In the genomic region with DNA sequence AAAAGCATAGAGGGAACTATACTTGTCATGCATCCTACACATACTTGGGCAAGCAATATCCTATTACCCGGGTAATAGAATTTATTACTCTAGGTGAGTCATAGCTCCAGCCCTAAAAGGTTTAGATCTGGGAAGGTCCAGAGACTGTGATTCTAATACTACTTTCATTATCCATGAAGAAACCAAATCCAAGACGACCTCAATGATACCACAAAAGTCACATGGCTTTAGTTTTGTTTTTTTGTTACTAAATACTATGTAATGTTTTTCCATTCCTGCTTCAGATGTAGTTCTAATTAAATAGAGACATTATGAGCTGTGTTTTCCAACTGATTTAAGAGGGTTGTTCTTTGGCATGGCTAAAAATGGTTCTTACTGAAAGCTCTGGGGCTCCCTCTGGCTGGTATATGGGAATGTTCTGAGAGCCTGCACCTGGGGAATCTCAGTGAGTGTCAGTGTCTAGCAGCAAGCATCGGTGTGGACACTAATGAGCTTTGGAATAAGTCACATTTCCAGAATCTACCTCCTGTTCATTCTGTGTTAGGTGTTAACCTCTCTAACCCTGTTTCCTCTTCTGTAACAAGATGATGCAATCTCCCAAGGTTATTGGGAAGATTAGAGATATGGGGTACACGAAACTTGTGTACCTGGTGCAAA, we compare ENCODE assay signal across 1 cellular context.
A peak's percentile ranks its signal among the peaks of the same experiment; 100 is the strongest.
TF ChIP-seq lines count a peak whose summit lies in the region.

No MANE protein-coding gene starts in this region.

TF ChIP-seq in HepG2, 621 proteins besides CTCF, POLR2A, EP300 and RAD21 (continued from another document and continues in another):
- TF ChIP-seq, protein P1, sequence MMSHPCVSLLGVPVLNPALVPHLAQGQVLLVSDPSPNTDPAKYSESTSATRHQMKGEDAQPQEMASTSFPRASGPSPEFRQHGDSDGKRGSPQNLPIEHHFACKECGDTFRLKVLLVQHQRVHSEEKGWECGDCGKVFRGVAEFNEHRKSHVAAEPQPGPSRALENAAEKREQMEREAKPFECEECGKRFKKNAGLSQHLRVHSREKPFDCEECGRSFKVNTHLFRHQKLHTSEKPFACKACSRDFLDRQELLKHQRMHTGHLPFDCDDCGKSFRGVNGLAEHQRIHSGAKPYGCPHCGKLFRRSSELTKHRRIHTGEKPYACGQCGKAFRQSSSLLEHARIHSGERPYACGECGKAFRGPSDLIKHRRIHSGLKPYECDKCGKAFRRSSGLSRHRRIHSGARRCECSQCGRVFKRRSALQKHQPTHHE (CRISPR knock-in tag; IDR thresholded peaks at IDR 0.05; ENCODE audit: borderline replicate concordance): no peak
- TF ChIP-seq, protein P2, sequence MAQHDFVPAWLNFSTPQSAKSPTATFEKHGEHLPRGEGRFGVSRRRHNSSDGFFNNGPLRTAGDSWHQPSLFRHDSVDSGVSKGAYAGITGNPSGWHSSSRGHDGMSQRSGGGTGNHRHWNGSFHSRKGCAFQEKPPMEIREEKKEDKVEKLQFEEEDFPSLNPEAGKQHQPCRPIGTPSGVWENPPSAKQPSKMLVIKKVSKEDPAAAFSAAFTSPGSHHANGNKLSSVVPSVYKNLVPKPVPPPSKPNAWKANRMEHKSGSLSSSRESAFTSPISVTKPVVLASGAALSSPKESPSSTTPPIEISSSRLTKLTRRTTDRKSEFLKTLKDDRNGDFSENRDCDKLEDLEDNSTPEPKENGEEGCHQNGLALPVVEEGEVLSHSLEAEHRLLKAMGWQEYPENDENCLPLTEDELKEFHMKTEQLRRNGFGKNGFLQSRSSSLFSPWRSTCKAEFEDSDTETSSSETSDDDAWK (CRISPR knock-in tag; IDR thresholded peaks at IDR 0.05): no peak
- no peak for TF ChIP-seq ZNF230 (CRISPR knock-in tag; IDR thresholded peaks at IDR 0.05)
- TF ChIP-seq NFYC (CRISPR knock-in tag; IDR thresholded peaks at IDR 0.05): no peak
- TF ChIP-seq, protein P3, sequence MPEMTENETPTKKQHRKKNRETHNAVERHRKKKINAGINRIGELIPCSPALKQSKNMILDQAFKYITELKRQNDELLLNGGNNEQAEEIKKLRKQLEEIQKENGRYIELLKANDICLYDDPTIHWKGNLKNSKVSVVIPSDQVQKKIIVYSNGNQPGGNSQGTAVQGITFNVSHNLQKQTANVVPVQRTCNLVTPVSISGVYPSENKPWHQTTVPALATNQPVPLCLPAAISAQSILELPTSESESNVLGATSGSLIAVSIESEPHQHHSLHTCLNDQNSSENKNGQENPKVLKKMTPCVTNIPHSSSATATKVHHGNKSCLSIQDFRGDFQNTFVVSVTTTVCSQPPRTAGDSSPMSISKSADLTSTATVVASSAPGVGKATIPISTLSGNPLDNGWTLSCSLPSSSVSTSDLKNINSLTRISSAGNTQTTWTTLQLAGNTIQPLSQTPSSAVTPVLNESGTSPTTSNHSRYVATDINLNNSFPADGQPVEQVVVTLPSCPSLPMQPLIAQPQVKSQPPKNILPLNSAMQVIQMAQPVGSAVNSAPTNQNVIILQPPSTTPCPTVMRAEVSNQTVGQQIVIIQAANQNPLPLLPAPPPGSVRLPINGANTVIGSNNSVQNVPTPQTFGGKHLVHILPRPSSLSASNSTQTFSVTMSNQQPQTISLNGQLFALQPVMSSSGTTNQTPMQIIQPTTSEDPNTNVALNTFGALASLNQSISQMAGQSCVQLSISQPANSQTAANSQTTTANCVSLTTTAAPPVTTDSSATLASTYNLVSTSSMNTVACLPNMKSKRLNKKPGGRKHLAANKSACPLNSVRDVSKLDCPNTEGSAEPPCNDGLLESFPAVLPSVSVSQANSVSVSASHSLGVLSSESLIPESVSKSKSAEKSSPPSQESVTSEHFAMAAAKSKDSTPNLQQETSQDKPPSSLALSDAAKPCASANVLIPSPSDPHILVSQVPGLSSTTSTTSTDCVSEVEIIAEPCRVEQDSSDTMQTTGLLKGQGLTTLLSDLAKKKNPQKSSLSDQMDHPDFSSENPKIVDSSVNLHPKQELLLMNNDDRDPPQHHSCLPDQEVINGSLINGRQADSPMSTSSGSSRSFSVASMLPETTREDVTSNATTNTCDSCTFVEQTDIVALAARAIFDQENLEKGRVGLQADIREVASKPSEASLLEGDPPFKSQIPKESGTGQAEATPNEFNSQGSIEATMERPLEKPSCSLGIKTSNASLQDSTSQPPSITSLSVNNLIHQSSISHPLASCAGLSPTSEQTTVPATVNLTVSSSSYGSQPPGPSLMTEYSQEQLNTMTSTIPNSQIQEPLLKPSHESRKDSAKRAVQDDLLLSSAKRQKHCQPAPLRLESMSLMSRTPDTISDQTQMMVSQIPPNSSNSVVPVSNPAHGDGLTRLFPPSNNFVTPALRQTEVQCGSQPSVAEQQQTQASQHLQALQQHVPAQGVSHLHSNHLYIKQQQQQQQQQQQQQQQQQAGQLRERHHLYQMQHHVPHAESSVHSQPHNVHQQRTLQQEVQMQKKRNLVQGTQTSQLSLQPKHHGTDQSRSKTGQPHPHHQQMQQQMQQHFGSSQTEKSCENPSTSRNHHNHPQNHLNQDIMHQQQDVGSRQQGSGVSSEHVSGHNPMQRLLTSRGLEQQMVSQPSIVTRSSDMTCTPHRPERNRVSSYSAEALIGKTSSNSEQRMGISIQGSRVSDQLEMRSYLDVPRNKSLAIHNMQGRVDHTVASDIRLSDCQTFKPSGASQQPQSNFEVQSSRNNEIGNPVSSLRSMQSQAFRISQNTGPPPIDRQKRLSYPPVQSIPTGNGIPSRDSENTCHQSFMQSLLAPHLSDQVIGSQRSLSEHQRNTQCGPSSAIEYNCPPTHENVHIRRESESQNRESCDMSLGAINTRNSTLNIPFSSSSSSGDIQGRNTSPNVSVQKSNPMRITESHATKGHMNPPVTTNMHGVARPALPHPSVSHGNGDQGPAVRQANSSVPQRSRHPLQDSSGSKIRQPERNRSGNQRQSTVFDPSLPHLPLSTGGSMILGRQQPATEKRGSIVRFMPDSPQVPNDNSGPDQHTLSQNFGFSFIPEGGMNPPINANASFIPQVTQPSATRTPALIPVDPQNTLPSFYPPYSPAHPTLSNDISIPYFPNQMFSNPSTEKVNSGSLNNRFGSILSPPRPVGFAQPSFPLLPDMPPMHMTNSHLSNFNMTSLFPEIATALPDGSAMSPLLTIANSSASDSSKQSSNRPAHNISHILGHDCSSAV (CRISPR knock-in tag; IDR thresholded peaks at IDR 0.05; ENCODE audit: borderline replicate concordance): no peak
- TF ChIP-seq TP53 (CRISPR knock-in tag; conservative IDR thresholded peaks at IDR 0.05): no peak
- peak; percentile 25; the same call in 1 of the 2 replicates for TF ChIP-seq DMAP1 (CRISPR knock-in tag; IDR thresholded peaks at IDR 0.05)
- TF ChIP-seq, protein P4, sequence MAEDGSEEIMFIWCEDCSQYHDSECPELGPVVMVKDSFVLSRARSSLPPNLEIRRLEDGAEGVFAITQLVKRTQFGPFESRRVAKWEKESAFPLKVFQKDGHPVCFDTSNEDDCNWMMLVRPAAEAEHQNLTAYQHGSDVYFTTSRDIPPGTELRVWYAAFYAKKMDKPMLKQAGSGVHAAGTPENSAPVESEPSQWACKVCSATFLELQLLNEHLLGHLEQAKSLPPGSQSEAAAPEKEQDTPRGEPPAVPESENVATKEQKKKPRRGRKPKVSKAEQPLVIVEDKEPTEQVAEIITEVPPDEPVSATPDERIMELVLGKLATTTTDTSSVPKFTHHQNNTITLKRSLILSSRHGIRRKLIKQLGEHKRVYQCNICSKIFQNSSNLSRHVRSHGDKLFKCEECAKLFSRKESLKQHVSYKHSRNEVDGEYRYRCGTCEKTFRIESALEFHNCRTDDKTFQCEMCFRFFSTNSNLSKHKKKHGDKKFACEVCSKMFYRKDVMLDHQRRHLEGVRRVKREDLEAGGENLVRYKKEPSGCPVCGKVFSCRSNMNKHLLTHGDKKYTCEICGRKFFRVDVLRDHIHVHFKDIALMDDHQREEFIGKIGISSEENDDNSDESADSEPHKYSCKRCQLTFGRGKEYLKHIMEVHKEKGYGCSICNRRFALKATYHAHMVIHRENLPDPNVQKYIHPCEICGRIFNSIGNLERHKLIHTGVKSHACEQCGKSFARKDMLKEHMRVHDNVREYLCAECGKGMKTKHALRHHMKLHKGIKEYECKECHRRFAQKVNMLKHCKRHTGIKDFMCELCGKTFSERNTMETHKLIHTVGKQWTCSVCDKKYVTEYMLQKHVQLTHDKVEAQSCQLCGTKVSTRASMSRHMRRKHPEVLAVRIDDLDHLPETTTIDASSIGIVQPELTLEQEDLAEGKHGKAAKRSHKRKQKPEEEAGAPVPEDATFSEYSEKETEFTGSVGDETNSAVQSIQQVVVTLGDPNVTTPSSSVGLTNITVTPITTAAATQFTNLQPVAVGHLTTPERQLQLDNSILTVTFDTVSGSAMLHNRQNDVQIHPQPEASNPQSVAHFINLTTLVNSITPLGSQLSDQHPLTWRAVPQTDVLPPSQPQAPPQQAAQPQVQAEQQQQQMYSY (CRISPR knock-in tag; IDR thresholded peaks at IDR 0.05): no peak
- no peak for TF ChIP-seq PPARG (CRISPR knock-in tag; conservative IDR thresholded peaks at IDR 0.05)
- TF ChIP-seq, protein P5, sequence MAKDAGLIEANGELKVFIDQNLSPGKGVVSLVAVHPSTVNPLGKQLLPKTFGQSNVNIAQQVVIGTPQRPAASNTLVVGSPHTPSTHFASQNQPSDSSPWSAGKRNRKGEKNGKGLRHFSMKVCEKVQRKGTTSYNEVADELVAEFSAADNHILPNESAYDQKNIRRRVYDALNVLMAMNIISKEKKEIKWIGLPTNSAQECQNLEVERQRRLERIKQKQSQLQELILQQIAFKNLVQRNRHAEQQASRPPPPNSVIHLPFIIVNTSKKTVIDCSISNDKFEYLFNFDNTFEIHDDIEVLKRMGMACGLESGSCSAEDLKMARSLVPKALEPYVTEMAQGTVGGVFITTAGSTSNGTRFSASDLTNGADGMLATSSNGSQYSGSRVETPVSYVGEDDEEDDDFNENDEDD (CRISPR knock-in tag; IDR thresholded peaks at IDR 0.05; ENCODE audit: borderline replicate concordance): no peak
- TF ChIP-seq, protein P6, sequence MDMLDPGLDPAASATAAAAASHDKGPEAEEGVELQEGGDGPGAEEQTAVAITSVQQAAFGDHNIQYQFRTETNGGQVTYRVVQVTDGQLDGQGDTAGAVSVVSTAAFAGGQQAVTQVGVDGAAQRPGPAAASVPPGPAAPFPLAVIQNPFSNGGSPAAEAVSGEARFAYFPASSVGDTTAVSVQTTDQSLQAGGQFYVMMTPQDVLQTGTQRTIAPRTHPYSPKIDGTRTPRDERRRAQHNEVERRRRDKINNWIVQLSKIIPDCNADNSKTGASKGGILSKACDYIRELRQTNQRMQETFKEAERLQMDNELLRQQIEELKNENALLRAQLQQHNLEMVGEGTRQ (IDR thresholded peaks at IDR 0.05; ENCODE audit: low read depth, low read length): no peak
- TF ChIP-seq, protein P6 (CRISPR knock-in tag; IDR thresholded peaks at IDR 0.05; ENCODE audit: borderline replicate concordance): no peak
- TF ChIP-seq MAFK (conservative IDR thresholded peaks at IDR 0.05 in 1 of 2, IDR thresholded peaks at IDR 0.05 in 1 of 2; ENCODE audit: low read length in 2 of 2): no peak
- TF ChIP-seq ZBTB38 (CRISPR knock-in tag; IDR thresholded peaks at IDR 0.05): no peak
- TF ChIP-seq, protein P7, sequence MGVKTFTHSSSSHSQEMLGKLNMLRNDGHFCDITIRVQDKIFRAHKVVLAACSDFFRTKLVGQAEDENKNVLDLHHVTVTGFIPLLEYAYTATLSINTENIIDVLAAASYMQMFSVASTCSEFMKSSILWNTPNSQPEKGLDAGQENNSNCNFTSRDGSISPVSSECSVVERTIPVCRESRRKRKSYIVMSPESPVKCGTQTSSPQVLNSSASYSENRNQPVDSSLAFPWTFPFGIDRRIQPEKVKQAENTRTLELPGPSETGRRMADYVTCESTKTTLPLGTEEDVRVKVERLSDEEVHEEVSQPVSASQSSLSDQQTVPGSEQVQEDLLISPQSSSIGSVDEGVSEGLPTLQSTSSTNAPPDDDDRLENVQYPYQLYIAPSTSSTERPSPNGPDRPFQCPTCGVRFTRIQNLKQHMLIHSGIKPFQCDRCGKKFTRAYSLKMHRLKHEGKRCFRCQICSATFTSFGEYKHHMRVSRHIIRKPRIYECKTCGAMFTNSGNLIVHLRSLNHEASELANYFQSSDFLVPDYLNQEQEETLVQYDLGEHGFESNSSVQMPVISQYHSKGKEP (CRISPR knock-in tag; IDR thresholded peaks at IDR 0.05): no peak
- TF ChIP-seq KDM6A (CRISPR knock-in tag; IDR thresholded peaks at IDR 0.05; ENCODE audit: low read depth): no peak
- TF ChIP-seq ZNF547 (CRISPR knock-in tag; IDR thresholded peaks at IDR 0.05): no peak
- no peak for TF ChIP-seq ZNF891 (CRISPR knock-in tag; IDR thresholded peaks at IDR 0.05)
- TF ChIP-seq ZNF337 (CRISPR knock-in tag; IDR thresholded peaks at IDR 0.05; ENCODE audit: borderline replicate concordance, low read depth): no peak
- TF ChIP-seq, protein P8, sequence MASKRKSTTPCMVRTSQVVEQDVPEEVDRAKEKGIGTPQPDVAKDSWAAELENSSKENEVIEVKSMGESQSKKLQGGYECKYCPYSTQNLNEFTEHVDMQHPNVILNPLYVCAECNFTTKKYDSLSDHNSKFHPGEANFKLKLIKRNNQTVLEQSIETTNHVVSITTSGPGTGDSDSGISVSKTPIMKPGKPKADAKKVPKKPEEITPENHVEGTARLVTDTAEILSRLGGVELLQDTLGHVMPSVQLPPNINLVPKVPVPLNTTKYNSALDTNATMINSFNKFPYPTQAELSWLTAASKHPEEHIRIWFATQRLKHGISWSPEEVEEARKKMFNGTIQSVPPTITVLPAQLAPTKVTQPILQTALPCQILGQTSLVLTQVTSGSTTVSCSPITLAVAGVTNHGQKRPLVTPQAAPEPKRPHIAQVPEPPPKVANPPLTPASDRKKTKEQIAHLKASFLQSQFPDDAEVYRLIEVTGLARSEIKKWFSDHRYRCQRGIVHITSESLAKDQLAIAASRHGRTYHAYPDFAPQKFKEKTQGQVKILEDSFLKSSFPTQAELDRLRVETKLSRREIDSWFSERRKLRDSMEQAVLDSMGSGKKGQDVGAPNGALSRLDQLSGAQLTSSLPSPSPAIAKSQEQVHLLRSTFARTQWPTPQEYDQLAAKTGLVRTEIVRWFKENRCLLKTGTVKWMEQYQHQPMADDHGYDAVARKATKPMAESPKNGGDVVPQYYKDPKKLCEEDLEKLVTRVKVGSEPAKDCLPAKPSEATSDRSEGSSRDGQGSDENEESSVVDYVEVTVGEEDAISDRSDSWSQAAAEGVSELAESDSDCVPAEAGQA (IDR thresholded peaks at IDR 0.05; ENCODE audit: low read depth): no peak
- TF ChIP-seq, protein P8 (CRISPR knock-in tag; IDR thresholded peaks at IDR 0.05; ENCODE audit: borderline replicate concordance): no peak
- TF ChIP-seq SYNCRIP (IDR thresholded peaks at IDR 0.05; ENCODE audit: insufficient read depth, low read depth, low read length): no peak
